In genomic region chr5:14131855-14132503, GRCh38 we compare ENCODE assay signal across 16 cellular contexts.
"Had no signal": no experiment of that assay in that cellular context is flagged by ENCODE, and none has a peak within 500 bp of the region (broad histone marks: within the 10 kb centered on the region; RNA-seq: fewer than 3 reads in every experiment).

No MANE protein-coding gene starts in this region.

- H3K4me3 ChIP-seq: ascending aorta, cardiac muscle cell, colonic mucosa, sigmoid colon, suprapubic skin had no signal

- H3K27ac ChIP-seq: ascending aorta, cardiac muscle cell, colonic mucosa, sigmoid colon, suprapubic skin, WERI-Rb-1 had no signal

- H3K36me3 ChIP-seq: ascending aorta, cardiac muscle cell, colonic mucosa, sigmoid colon, suprapubic skin, WERI-Rb-1 had no signal

- H3K4me1 ChIP-seq: ascending aorta, colonic mucosa, sigmoid colon, suprapubic skin had no signal

- ATAC-seq: activated CD8-positive, alpha-beta T cell treated with anti-CD3 and anti-CD28 coated beads, Interleukin-2, amount 10 ng/mL, durations not matched to agents 7 days and 5 days; naive thymus-derived CD8-positive, alpha-beta T cell; stimulated activated naive CD8-positive, alpha-beta T cell treated with anti-CD3 and anti-CD28 coated beads, Interleukin-15, Interleukin-2, amounts not matched to agents 100 U/mL and 50 U/mL, for 24 hours had no signal

- H3K27me3 ChIP-seq: ascending aorta, cardiac muscle cell, colonic mucosa, sigmoid colon, suprapubic skin had no signal

- H3K9me3 ChIP-seq: ascending aorta, colonic mucosa, sigmoid colon, suprapubic skin had no signal

- DNase-seq: activated CD4-positive, alpha-beta T cell treated with anti-CD3 and anti-CD28 coated beads for 48 hours; activated CD8-positive, alpha-beta T cell treated with anti-CD3 and anti-CD28 coated beads, Interleukin-2, amount 10 ng/mL, durations not matched to agents 7 days and 5 days; activated naive CD4-positive, alpha-beta T cell; colonic mucosa; effector CD4-positive, alpha-beta T cell; hippocampal formation; naive thymus-derived CD8-positive, alpha-beta T cell; nucleus accumbens; sigmoid colon; stimulated activated CD4-positive, alpha-beta T cell treated with anti-CD3 and anti-CD28 coated beads, Interleukin-12 subunit alpha, Interleukin-12 subunit beta, amount 100 ng/mL, for 4 hours; stimulated activated CD4-positive, alpha-beta T cell treated with anti-CD3 and anti-CD28 coated beads, Interleukin-2, amount 100 ng/mL, for 48 hours; stimulated activated naive CD8-positive, alpha-beta T cell treated with anti-CD3 and anti-CD28 coated beads, Interleukin-15, Interleukin-2, amounts not matched to agents 100 U/mL and 50 U/mL, for 24 hours; WERI-Rb-1 had no signal
